21 cellular contexts compared by ENCODE assay signal in genomic region chr10:71048995-71049650, GRCh38.
"Had no signal": no experiment of that assay in that cellular context is flagged by ENCODE, and none has a peak within 500 bp of the region (broad histone marks: within the 10 kb centered on the region; RNA-seq: fewer than 3 reads in every experiment).

No MANE protein-coding gene starts in this region.

- ATAC-seq: HepG2 had no signal

- H3K9ac ChIP-seq: KMS-11 had no signal

- H3K27ac ChIP-seq: KMS-11, SJSA1, SK-N-MC had no signal

- H3K4me2 ChIP-seq: KMS-11 had no signal

- H3K36me3 ChIP-seq: SJSA1 had no signal

- DNase-seq: IMR-90, Kasumi-1, MM.1S, NCI-H1092 treated with DMSO at 0.1 percent for 48 hours, NCI-H1436, NCI-H187, NCI-H2029, NCI-H2081 treated with DMSO at 0.1 percent for 48 hours, NCI-H2171, NCI-H226, NCI-H446, NCI-H510A, NCI-H524 treated with DMSO at 0.1 percent for 48 hours, NCI-H774, Right ventricle myocardium superior, RPMI8226, SIG-M5 had no signal

- H3K9me3 ChIP-seq: SJSA1 had no signal

- H3K4me3 ChIP-seq: SJSA1, SK-N-MC had no signal

- H3K4me1 ChIP-seq: SJSA1 had no signal
